8 cellular contexts compared by ENCODE assay signal in the genomic region with DNA sequence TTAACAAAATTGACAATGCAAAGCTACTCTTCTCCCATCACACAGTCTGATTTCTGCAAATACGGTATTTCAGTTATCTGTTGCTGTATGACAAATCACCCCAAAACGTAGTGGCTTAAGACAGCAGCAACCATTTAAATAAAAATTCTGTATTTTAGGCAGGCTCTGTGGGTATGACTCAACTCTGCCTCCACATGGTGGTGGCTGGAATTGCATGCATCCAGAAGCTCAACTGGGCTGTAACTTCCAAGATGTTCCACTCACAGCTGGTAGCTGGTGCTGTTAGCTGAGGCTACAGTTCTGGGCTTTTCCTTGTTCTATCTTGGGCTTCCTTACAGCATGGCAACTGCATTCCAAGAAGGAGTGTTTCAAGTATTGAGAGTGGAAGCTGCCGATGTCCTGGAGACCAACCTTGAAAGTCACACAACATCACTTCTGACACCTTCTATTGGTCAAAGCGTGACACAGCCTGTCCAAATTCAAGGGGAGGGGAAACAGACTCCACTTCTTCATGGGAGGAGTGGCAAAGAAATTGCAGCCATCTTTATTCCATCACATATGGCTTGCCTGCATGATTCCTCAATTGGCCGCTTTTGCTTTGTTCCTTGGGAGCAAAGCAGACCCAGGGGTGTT. TPM values are rescaled to one million over a fixed set of nuclear protein-coding genes. Genes with fewer than 3 reads are reported as not detected.
DNase-seq lines count a peak whose midpoint lies in the region; ATAC-seq and TF ChIP-seq lines count a peak whose summit lies in the region.
"Had no signal": no experiment of that assay in that cellular context is flagged by ENCODE, and none has a peak within 500 bp of the region (broad histone marks: within the 10 kb centered on the region; RNA-seq: fewer than 3 reads in every experiment).

No MANE protein-coding gene starts in this region.

- no peaks in the 10 kb centered on the region for H3K36me3 ChIP-seq in GM23338 (ENCODE audit: insufficient read depth)

- no peaks in the 10 kb centered on the region; the same call in 2 of the 3 replicates for H3K9me3 Mint-ChIP-seq in GM23338

- H3K4me1 ChIP-seq in GM23338 (ENCODE audit: insufficient read depth) = no peaks in the 10 kb centered on the region

- no peak overlapping the region for H3K27ac ChIP-seq in GM23338 (ENCODE audit: low read depth)
- H3K27ac ChIP-seq: epithelial cell of prostate had no signal

- H3K4me3 Mint-ChIP-seq in GM23338 = no peak overlapping the region

- H3K4me3 ChIP-seq in GM23338 = no peak overlapping the region

- H3K27me3 ChIP-seq in GM23338 (ENCODE audit: insufficient read depth) = no peaks in the 10 kb centered on the region

- peak; percentile 90 to 96 for TF ChIP-seq CTCF in GM23338 (conservative IDR thresholded peaks at IDR 0.05; ENCODE audit: low read depth in 2 of 2)

- no peak overlapping the region for H3K4me2 ChIP-seq in GM23338

- H3K36me3 Mint-ChIP-seq in GM23338 (ENCODE audit: low read depth) = no peaks in the 10 kb centered on the region

- H3F3A ChIP-seq in GM23338 (replicated peaks; ENCODE audit: low read depth) = no peaks in the 10 kb centered on the region

- H3K9me2 ChIP-seq in GM23338 (ENCODE audit: insufficient read depth) = 0 out of 2 replicates have a peak, but pooled peaks cover 2% of the 10 kb centered on the region

- H3K4me1 Mint-ChIP-seq in GM23338 = no peaks in the 10 kb centered on the region

- DNase-seq in GM23338 (ENCODE audit: low spot score) (peak; percentile 79), RPMI7951 (ENCODE audit: low read depth) (peak; percentile 32), iris pigment epithelial cell (ENCODE audit: low read depth) (peak; percentile 47), T1000 (lab: John Stamatoyannopoulos, UW) (no peak), NCI-H2171 treated with DMSO at 0.1 percent for 48 hours (lab: John Stamatoyannopoulos, UW) (no peak)
- peak; percentile 5 to 57 (median 31) for DNase-seq in activated naive CD4-positive, alpha-beta T cell (lab: John Stamatoyannopoulos, UW)
- DNase-seq in stimulated activated CD8-positive, alpha-beta memory T cell treated with anti-CD3 and anti-CD28 coated beads, Interleukin-12 subunit alpha, Interleukin-12 subunit beta, amount 100 ng/mL, for 4 hours (ENCODE audit: low read depth) = peak; percentile 22

- ATAC-seq in GM23338 = peak; percentile 78

- H3K79me2 ChIP-seq in GM23338 (replicated peaks; ENCODE audit: insufficient read depth) = no peaks in the 10 kb centered on the region

- H3K27me3 Mint-ChIP-seq in GM23338 (ENCODE audit: insufficient read depth, low read depth, poor library complexity) = no peaks in the 10 kb centered on the region

- no peak overlapping the region for H3K27ac Mint-ChIP-seq in GM23338

- H4K20me1 ChIP-seq in GM23338 (replicated peaks; ENCODE audit: insufficient read depth) = no peaks in the 10 kb centered on the region

- H2AFZ ChIP-seq in GM23338 = no peak overlapping the region

TF ChIP-seq in GM23338, 12 proteins besides CTCF, POLR2A, EP300 and RAD21:
- TF ChIP-seq, protein P1, sequence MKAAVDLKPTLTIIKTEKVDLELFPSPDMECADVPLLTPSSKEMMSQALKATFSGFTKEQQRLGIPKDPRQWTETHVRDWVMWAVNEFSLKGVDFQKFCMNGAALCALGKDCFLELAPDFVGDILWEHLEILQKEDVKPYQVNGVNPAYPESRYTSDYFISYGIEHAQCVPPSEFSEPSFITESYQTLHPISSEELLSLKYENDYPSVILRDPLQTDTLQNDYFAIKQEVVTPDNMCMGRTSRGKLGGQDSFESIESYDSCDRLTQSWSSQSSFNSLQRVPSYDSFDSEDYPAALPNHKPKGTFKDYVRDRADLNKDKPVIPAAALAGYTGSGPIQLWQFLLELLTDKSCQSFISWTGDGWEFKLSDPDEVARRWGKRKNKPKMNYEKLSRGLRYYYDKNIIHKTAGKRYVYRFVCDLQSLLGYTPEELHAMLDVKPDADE (IDR thresholded peaks at IDR 0.05) = no peak
- TF ChIP-seq EZH2phosphoT487 (IDR thresholded peaks at IDR 0.05; ENCODE audit: unreplicated experiment) (no peak), CREB1 (CRISPR knock-in tag; IDR thresholded peaks at IDR 0.05; ENCODE audit: low read depth) (no peak), NANOG (IDR thresholded peaks at IDR 0.05; ENCODE audit: borderline replicate concordance) (no peak), ZNF331 (CRISPR knock-in tag; IDR thresholded peaks at IDR 0.05; ENCODE audit: low read depth) (no peak), EZH2 (IDR thresholded peaks at IDR 0.05; ENCODE audit: low read depth, unreplicated experiment) (no peak), REST (IDR thresholded peaks at IDR 0.05; ENCODE audit: unreplicated experiment) (no peak), STAT1 (IDR thresholded peaks at IDR 0.05; ENCODE audit: unreplicated experiment) (no peak), POLR2AphosphoS5 (IDR thresholded peaks at IDR 0.05; ENCODE audit: low read depth) (no peak)

RNA-seq across cellular contexts. Expression of gene TULP1, which starts 39.7 kb away (rescaled TPM):
- 1.3 and 3.0 TPM in 2 replicates for total RNA-seq in GM23338 (2014; rRNA removed; shearing (Covaris generic))
- polyA plus RNA-seq in GM23338 (2016; fragmentation: Nextera tagmentation; extraction: Ambion mirVana) = 3.8 and 7.1 TPM in 2 replicates
- total RNA-seq in RPMI7951 (2014; rRNA removed; shearing (Covaris generic)) = not detected in 2 replicates

RNA-seq across cellular contexts. Expression of gene TEAD3, which starts 55.5 kb away (rescaled TPM):
- 26.5 and 26.7 TPM in 2 replicates for total RNA-seq in GM23338 (2014; rRNA removed; shearing (Covaris generic))
- 15.0 and 15.6 TPM in 2 replicates for polyA plus RNA-seq in GM23338 (2016; fragmentation: Nextera tagmentation; extraction: Ambion mirVana)
- 5.6 and 6.1 TPM in 2 replicates for total RNA-seq in RPMI7951 (2014; rRNA removed; shearing (Covaris generic))

Comparison
In these comparisons a context has a peak if more than half of its experiments do, and no peak if none do; other contexts are left out.
1. DNase-seq: peak in GM23338 (single experiment), RPMI7951 (single experiment), activated naive CD4-positive, alpha-beta T cell (4 of 4), iris pigment epithelial cell (single experiment) and stimulated activated CD8-positive, alpha-beta memory T cell treated with anti-CD3 and anti-CD28 coated beads, Interleukin-12 subunit alpha, Interleukin-12 subunit beta, amount 100 ng/mL, for 4 hours (single experiment); none in T1000 (single experiment) and NCI-H2171 treated with DMSO at 0.1 percent for 48 hours (single experiment).